Comparison of ENCODE assay signal across 18 cellular contexts in genomic region chr2:241584446-241584845, GRCh38. TPM values are rescaled to one million over a fixed set of nuclear protein-coding genes. Genes with fewer than 3 reads are reported as not detected.
A peak's percentile ranks its signal among the peaks of the same experiment; 100 is the strongest.
DNase-seq lines count a peak whose midpoint lies in the region; ATAC-seq, FAIRE-seq and TF ChIP-seq lines count a peak whose summit lies in the region.
"Had no signal": no experiment of that assay in that cellular context is flagged by ENCODE, and none has a peak within 500 bp of the region (broad histone marks: within the 10 kb centered on the region; RNA-seq: fewer than 3 reads in every experiment).

No MANE protein-coding gene starts in this region.

- FAIRE-seq in A549 (lab: Jason Lieb, UNC) (no peak), K562 (lab: Jason Lieb, UNC) (peak; percentile 91)

- TF ChIP-seq POLR2A in A549 (IDR thresholded peaks at IDR 0.05; ENCODE audit: low read length) (no peak), K562 (conservative IDR thresholded peaks at IDR 0.05) (no peak)

- H3K4me1 ChIP-seq in A549 (no peaks in the 10 kb centered on the region), K562 (replicated peaks in 1 of 2; ENCODE audit: control insufficient read depth in 2 of 2, insufficient read depth in 2 of 2, low read length in 2 of 2) (peaks cover 3% of the 10 kb centered on the region in 2 experiments; a peak in 2 of 5 replicates)
- H3K4me1 ChIP-seq: vagina had no signal

- H3K27ac ChIP-seq in A549 (peak overlapping the region in 1 of 2 experiments; percentile 42; a peak in 2 of 6 replicates), K562 (ENCODE audit: extremely low read depth, low read depth, low read length) (peak overlapping the region; percentile 61; the same call in 2 of the 3 replicates)
- H3K27ac ChIP-seq: vagina had no signal

- no peaks in the 10 kb centered on the region for H3K79me2 ChIP-seq in K562 (ENCODE audit: control insufficient read depth, insufficient read depth, low read length)

- DNase-seq in A549 (ENCODE audit: low read depth in 1 of 2, low spot score in 1 of 2) (peak; percentile 29 to 70), HFFc6 (peak; percentile 65), K562 (ENCODE audit: extremely low read depth in 1 of 4, low spot score in 3 of 4) (peak; percentile 57 to 75 (median 62)), iPS DF 4.7 (ENCODE audit: extremely low read depth, low spot score) (peak; percentile 44), cardiac septum (ENCODE audit: low spot score) (no peak)
- DNase-seq in stimulated activated CD4-positive, alpha-beta T cell treated with anti-CD3 and anti-CD28 coated beads, Interleukin-15, amount 100 ng/mL, for 24 hours: no peak
- DNase-seq: activated CD4-positive, CD25-positive, alpha-beta regulatory T cell treated with anti-CD3 and anti-CD28 coated beads, Interleukin-2, amount 50 U/mL, for 72 hours; activated naive CD8-positive, alpha-beta T cell treated with anti-CD3 and anti-CD28 coated beads, Interleukin-2, amount 10 ng/mL, durations not matched to agents 7 days and 5 days; cerebellar nuclear complex; COR-L47; NCI-H187; NCI-H524 treated with DMSO at 0.1 percent for 48 hours; stimulated activated naive CD4-positive, alpha-beta T cell treated with Interleukin-2 at 50 U/mL for 16 hours; T-helper 2 cell had no signal

- peaks cover 51% of the 10 kb centered on the region for H3K36me3 ChIP-seq in K562 (ENCODE audit: control insufficient read depth, insufficient read depth, low read length)

- no TSS peak for BruUV-seq in K562 (replicated peaks; lab: Mats Ljungman, UMichigan)

- intact Hi-C loops in K562 (cut with micrococcal nuclease) (no loop called here), cardiac septum (cut with DNase I) (no loop called here)

- H3K9ac ChIP-seq in K562 (ENCODE audit: insufficient read depth in 1 of 2, low read depth in 2 of 2, low read length in 2 of 2): peak overlapping the region in 1 of 2 experiments; percentile 48; a peak in 1 of 4 replicates

- POLR2A ChIA-PET in A549 (lab: Yijun Ruan, JAX) (no interaction called here), K562 (lab: Yijun Ruan, JAX) (interaction anchor here (0.6 kb wide), 1 partner anchor 128 kb away, joined by 3 read pairs; no protein-coding TSS in a partner anchor)

- peak overlapping the region; percentile 82 for H3K27ac Mint-ChIP-seq in HFFc6
- H3K27ac Mint-ChIP-seq: activated naive CD8-positive, alpha-beta T cell treated with anti-CD3 and anti-CD28 coated beads, Interleukin-2, amount 10 ng/mL, durations not matched to agents 7 days and 5 days had no signal

- no peak for TF ChIP-seq EP300 in A549 (IDR thresholded peaks at IDR 0.05)
- TF ChIP-seq EP300 in K562 (IDR thresholded peaks at IDR 0.05; ENCODE audit: low read length): no peak

- H3K4me1 Mint-ChIP-seq in HFFc6 (ENCODE audit: low read depth): peaks cover 6% of the 10 kb centered on the region; the same call in 1 of the 2 replicates
- H3K4me1 Mint-ChIP-seq: activated naive CD8-positive, alpha-beta T cell treated with anti-CD3 and anti-CD28 coated beads, Interleukin-2, amount 10 ng/mL, durations not matched to agents 7 days and 5 days had no signal

- peaks cover 21% of the 10 kb centered on the region for H3K9me3 Mint-ChIP-seq in HFFc6

- 87% methylated on average over 12 of the region's 12 CpGs for WGBS in A549 (ENCODE audit: missing lambda C conversion rate)
- 39% methylated on average over 10 of the region's 12 CpGs for WGBS in K562 (ENCODE audit: insufficient coverage, low coverage, missing lambda C conversion rate)

- H3K4me2 ChIP-seq in A549 (no peak overlapping the region), K562 (ENCODE audit: insufficient read depth, low read length) (peak overlapping the region; percentile 18; the same call in 1 of the 2 replicates)

- no peak for TF ChIP-seq RAD21 in A549 (conservative IDR thresholded peaks at IDR 0.05 in 1 of 2, IDR thresholded peaks at IDR 0.05 in 1 of 2)
- no peak for TF ChIP-seq RAD21 in K562 (CRISPR knock-in tag; conservative IDR thresholded peaks at IDR 0.05 in 1 of 2, IDR thresholded peaks at IDR 0.05 in 1 of 2)

- H3K27me3 ChIP-seq in K562 (ENCODE audit: control insufficient read depth in 2 of 2, insufficient read depth in 2 of 2, low read length in 2 of 2): no peaks in the 10 kb centered on the region
- H3K27me3 ChIP-seq: vagina had no signal

- no peak overlapping the region for H2AFZ ChIP-seq in K562 (ENCODE audit: low read depth, low read length)

- no peak overlapping the region for H3K4me3 ChIP-seq in A549
- H3K4me3 ChIP-seq in K562: no peak overlapping the region
- H3K4me3 ChIP-seq: vagina had no signal

- peaks cover 73% of the 10 kb centered on the region for H3K9me3 ChIP-seq in A549
- H3K9me3 ChIP-seq in K562 (replicated peaks; ENCODE audit: control insufficient read depth, insufficient read depth, low read depth, low read length): peaks cover 18% of the 10 kb centered on the region

- no peaks in the 10 kb centered on the region for H4K20me1 ChIP-seq in K562 (replicated peaks; ENCODE audit: control insufficient read depth, insufficient read depth, low read length)

- H3K9me1 ChIP-seq in K562 (ENCODE audit: control insufficient read depth, insufficient read depth, low read length): no peaks in the 10 kb centered on the region

- H3K36me3 Mint-ChIP-seq in HFFc6 (ENCODE audit: low read depth): peaks cover 46% of the 10 kb centered on the region

- in situ Hi-C loops in K562 (cut with MboI): no loop called here

- no peak for TF ChIP-seq CTCF in A549 (IDR thresholded peaks at IDR 0.05)
- TF ChIP-seq CTCF in HFFc6 (IDR thresholded peaks at IDR 0.05): no peak
- TF ChIP-seq CTCF in K562 (IDR thresholded peaks at IDR 0.05 in 2 of 3, conservative IDR thresholded peaks at IDR 0.05 in 1 of 3; ENCODE audit: insufficient read depth in 2 of 3, low read depth in 1 of 3, low read length in 3 of 3): no peak

- no peak overlapping the region for H3K4me3 Mint-ChIP-seq in HFFc6
- H3K4me3 Mint-ChIP-seq: activated naive CD8-positive, alpha-beta T cell treated with anti-CD3 and anti-CD28 coated beads, Interleukin-2, amount 10 ng/mL, durations not matched to agents 7 days and 5 days had no signal

- CTCF ChIA-PET in A549 (lab: Yijun Ruan, JAX) (no interaction called here), K562 (lab: Yijun Ruan, JAX; ENCODE audit: low intra/inter-chr PET ratio) (no interaction called here)

- H3K27me3 Mint-ChIP-seq in HFFc6 (ENCODE audit: insufficient read depth): peaks cover 3% of the 10 kb centered on the region
- H3K27me3 Mint-ChIP-seq: activated naive CD8-positive, alpha-beta T cell treated with anti-CD3 and anti-CD28 coated beads, Interleukin-2, amount 10 ng/mL, durations not matched to agents 7 days and 5 days had no signal

- no peak; a peak in 1 of 6 replicates for ATAC-seq in A549
- ATAC-seq in K562: peak; percentile 83
- no peak for ATAC-seq in HG03280 (IDR thresholded peaks at IDR 0.05; ENCODE audit: unreplicated experiment)
- no peak for ATAC-seq in GM18517 (IDR thresholded peaks at IDR 0.05; ENCODE audit: unreplicated experiment)
- ATAC-seq: esophagus mucosa had no signal

RNA-seq across cellular contexts. Expression of gene BOK, which starts 25.9 kb away (rescaled TPM):
- 5.0 and 5.5 TPM in 2 replicates for polyA plus RNA-seq in A549 (2011; rRNA removed)
- 16.8 and 24.6 TPM in 2 replicates for polyA plus RNA-seq in A549 (2012; cell fraction: cytosol; rRNA removed)
- polyA plus RNA-seq in A549 (2012; cell fraction: nucleus; rRNA removed): 20.1 and 27.2 TPM in 2 replicates
- polyA plus RNA-seq in A549 (2017; fragmentation: RNase III; extraction: RNeasy Plus Mini Kit Qiagen cat#74134 plus additional on column Dnase treatment): 12.0 to 13.0 TPM (median 12.6 TPM) in 3 replicates
- polyA minus RNA-seq in A549 (2011; rRNA and poly(A)+ RNA removed): 6.4 and 7.2 TPM in 2 replicates
- 10 to 100 TPM; 26.3 to 42.4 (median 29.1) TPM for total RNA-seq in HFFc6 (2021; fragmentation: NEBNext Ultra II Directional; extraction: Animal tissue kit (Norgen Biotek cat#: 25700))
- 0.58 and 3.2 TPM in 2 replicates for total RNA-seq in K562 (2011; cell fraction: chromatin; rRNA removed; ENCODE audit: low replicate concordance)
- total RNA-seq in K562 (2011; cell fraction: nucleolus; rRNA removed): 2.0 and 3.0 TPM in 2 replicates
- total RNA-seq in K562 (2011; cell fraction: nucleoplasm; rRNA removed): 0.95 and 1.5 TPM in 2 replicates
- total RNA-seq in K562 (2014; rRNA removed): 2.9 and 3.1 TPM in 2 replicates
- 0.35 and 0.47 TPM in 2 replicates for total RNA-seq in K562 (2014; rRNA removed; fragmentation: Illumina TruSeq; extraction: Trizol)
- 0.76 and 0.83 TPM in 2 replicates for total RNA-seq in K562 (2015; rRNA removed; fragmentation: Illumina TruSeq; extraction: Trizol)
- total RNA-seq in K562 (2021): 2.6 and 3.3 TPM in 2 replicates
- 2.0 and 2.7 TPM in 2 replicates for polyA plus RNA-seq in K562 (2011; rRNA removed)
- 3.1 and 11.3 TPM in 2 replicates for polyA plus RNA-seq in K562 (2011; cell fraction: cytosol; rRNA removed)
- polyA plus RNA-seq in K562 (2011; cell fraction: nucleus; rRNA removed): 3.9 and 9.0 TPM in 2 replicates
- 1.8 TPM in 2 replicates for polyA plus RNA-seq in K562 (2012)
- polyA plus RNA-seq in K562 (2014; fragmentation: Illumina TruSeq; extraction: Trizol): 1.2 and 2.4 TPM in 2 replicates
- polyA plus RNA-seq in K562 (2014; fragmentation: Nextera tagmentation; extraction: Ambion mirVana): under 1 TPM in 1 of 2 experiments, not detected in 1; 0.03 TPM
- 2.3 and 2.8 TPM in 2 replicates for polyA plus RNA-seq in K562 (2014; rRNA removed)
- polyA minus RNA-seq in K562 (2011; rRNA and poly(A)+ RNA removed): 0.81 and 1.6 TPM in 2 replicates
- 2.4 and 3.1 TPM in 2 replicates for polyA minus RNA-seq in K562 (2011; cell fraction: cytosol; rRNA and poly(A)+ RNA removed)
- 0.67 TPM in 2 replicates for polyA minus RNA-seq in K562 (2011; cell fraction: nucleus; rRNA and poly(A)+ RNA removed)
- 4.5 TPM for total RNA-seq in cardiac septum
- total RNA-seq: activated naive CD8-positive, alpha-beta T cell treated with anti-CD3 and anti-CD28 coated beads, Interleukin-2, amount 10 ng/mL, durations not matched to agents 7 days and 5 days had no signal

RNA-seq across cellular contexts. Expression of gene THAP4, which starts 52.5 kb away (rescaled TPM):
- polyA plus RNA-seq in A549 (2011; rRNA removed) (36.1 and 37.3 TPM in 2 replicates), A549 (2017; fragmentation: RNase III; extraction: RNeasy Plus Mini Kit Qiagen cat#74134 plus additional on column Dnase treatment) (51.0 to 56.7 TPM (median 53.2 TPM) in 3 replicates), K562 (2011; rRNA removed) (25.6 and 33.3 TPM in 2 replicates), K562 (2014; fragmentation: Illumina TruSeq; extraction: Trizol) (44.1 and 73.5 TPM in 2 replicates), K562 (2014; fragmentation: Nextera tagmentation; extraction: Ambion mirVana) (1 to 10 TPM; 8.6 to 9.2 TPM), K562 (2014; rRNA removed) (43.9 and 49.2 TPM in 2 replicates)
- 103 and 105 TPM in 2 replicates for polyA plus RNA-seq in A549 (2012; cell fraction: cytosol; rRNA removed)
- polyA plus RNA-seq in A549 (2012; cell fraction: nucleus; rRNA removed): 58.3 and 68.4 TPM in 2 replicates
- polyA minus RNA-seq in A549 (2011; rRNA and poly(A)+ RNA removed): 49.8 and 63.5 TPM in 2 replicates
- 10 to 100 TPM; 40.6 to 47.9 (median 43.0) TPM for total RNA-seq in HFFc6 (2021; fragmentation: NEBNext Ultra II Directional; extraction: Animal tissue kit (Norgen Biotek cat#: 25700))
- 16.6 and 44.7 TPM in 2 replicates for total RNA-seq in K562 (2011; cell fraction: chromatin; rRNA removed; ENCODE audit: low replicate concordance)
- total RNA-seq in K562 (2011; cell fraction: nucleolus; rRNA removed): 27.8 and 36.2 TPM in 2 replicates
- total RNA-seq in K562 (2011; cell fraction: nucleoplasm; rRNA removed): 21.6 and 23.1 TPM in 2 replicates
- total RNA-seq in K562 (2014; rRNA removed) (56.2 and 79.2 TPM in 2 replicates), K562 (2014; rRNA removed; fragmentation: Illumina TruSeq; extraction: Trizol) (16.5 and 26.3 TPM in 2 replicates), K562 (2015; rRNA removed; fragmentation: Illumina TruSeq; extraction: Trizol) (50.1 and 50.5 TPM in 2 replicates), K562 (2021) (60.9 and 65.9 TPM in 2 replicates), cardiac septum (73.2 TPM)
- polyA plus RNA-seq in K562 (2011; cell fraction: cytosol; rRNA removed): 32.2 and 65.6 TPM in 2 replicates
- 19.3 and 26.4 TPM in 2 replicates for polyA plus RNA-seq in K562 (2011; cell fraction: nucleus; rRNA removed)
- 42.1 and 45.0 TPM in 2 replicates for polyA plus RNA-seq in K562 (2012)
- 14.2 and 18.5 TPM in 2 replicates for polyA minus RNA-seq in K562 (2011; rRNA and poly(A)+ RNA removed)
- 25.8 and 30.1 TPM in 2 replicates for polyA minus RNA-seq in K562 (2011; cell fraction: cytosol; rRNA and poly(A)+ RNA removed)
- 12.4 and 12.9 TPM in 2 replicates for polyA minus RNA-seq in K562 (2011; cell fraction: nucleus; rRNA and poly(A)+ RNA removed)

RNA-seq across cellular contexts. Expression of gene ATG4B, which starts 53.0 kb away (rescaled TPM):
- polyA plus RNA-seq in A549 (2011; rRNA removed) (75.2 and 75.6 TPM in 2 replicates), A549 (2017; fragmentation: RNase III; extraction: RNeasy Plus Mini Kit Qiagen cat#74134 plus additional on column Dnase treatment) (68.8 to 74.7 TPM (median 70.3 TPM) in 3 replicates), K562 (2011; rRNA removed) (58.8 and 75.1 TPM in 2 replicates), K562 (2014; fragmentation: Illumina TruSeq; extraction: Trizol) (49.6 and 55.9 TPM in 2 replicates), K562 (2014; fragmentation: Nextera tagmentation; extraction: Ambion mirVana) (10 to 100 TPM in 1 of 2 experiments, 1 to 10 TPM in 1; 5.9 to 13.2 TPM), K562 (2014; rRNA removed) (47.1 and 58.1 TPM in 2 replicates)
- 82.5 and 87.7 TPM in 2 replicates for polyA plus RNA-seq in A549 (2012; cell fraction: cytosol; rRNA removed)
- 245 and 306 TPM in 2 replicates for polyA plus RNA-seq in A549 (2012; cell fraction: nucleus; rRNA removed)
- polyA minus RNA-seq in A549 (2011; rRNA and poly(A)+ RNA removed): 116 and 122 TPM in 2 replicates
- total RNA-seq in HFFc6 (2021; fragmentation: NEBNext Ultra II Directional; extraction: Animal tissue kit (Norgen Biotek cat#: 25700)): 10 to 100 TPM; 43.5 to 58.3 (median 51.9) TPM
- total RNA-seq in K562 (2011; cell fraction: chromatin; rRNA removed; ENCODE audit: low replicate concordance): 190 and 391 TPM in 2 replicates
- total RNA-seq in K562 (2011; cell fraction: nucleolus; rRNA removed): 192 and 201 TPM in 2 replicates
- total RNA-seq in K562 (2011; cell fraction: nucleoplasm; rRNA removed): 147 and 161 TPM in 2 replicates
- total RNA-seq in K562 (2014; rRNA removed) (32.1 and 45.3 TPM in 2 replicates), K562 (2014; rRNA removed; fragmentation: Illumina TruSeq; extraction: Trizol) (28.9 and 36.3 TPM in 2 replicates), K562 (2015; rRNA removed; fragmentation: Illumina TruSeq; extraction: Trizol) (28.5 and 35.6 TPM in 2 replicates), K562 (2021) (51.7 and 54.9 TPM in 2 replicates), cardiac septum (46.4 TPM)
- polyA plus RNA-seq in K562 (2011; cell fraction: cytosol; rRNA removed): 53.1 and 78.3 TPM in 2 replicates
- polyA plus RNA-seq in K562 (2011; cell fraction: nucleus; rRNA removed): 238 and 272 TPM in 2 replicates
- 49.9 and 50.6 TPM in 2 replicates for polyA plus RNA-seq in K562 (2012)
- polyA minus RNA-seq in K562 (2011; rRNA and poly(A)+ RNA removed): 46.1 and 62.6 TPM in 2 replicates
- polyA minus RNA-seq in K562 (2011; cell fraction: cytosol; rRNA and poly(A)+ RNA removed): 34.6 and 38.6 TPM in 2 replicates
- polyA minus RNA-seq in K562 (2011; cell fraction: nucleus; rRNA and poly(A)+ RNA removed): 46.6 and 70.8 TPM in 2 replicates

Comparison
In these comparisons a context has a peak if more than half of its experiments do, and no peak if none do; other contexts are left out.
1. DNase-seq: peak in A549 (2 of 2), HFFc6 (single experiment), K562 (4 of 4) and iPS DF 4.7 (single experiment); none in stimulated activated CD4-positive, alpha-beta T cell treated with anti-CD3 and anti-CD28 coated beads, Interleukin-15, amount 100 ng/mL, for 24 hours (single experiment) and cardiac septum (single experiment).
2. Of the 35 proteins assayed by ChIP-seq in both K562 and A549: peak only in K562: none; only in A549: none; in both: MAFK; in neither: 34.